Comparison of ENCODE assay signal across 8 cellular contexts in genomic region chrX:132092439-132093065, GRCh38. TPM values are rescaled to one million over a fixed set of nuclear protein-coding genes. Genes with fewer than 3 reads are reported as not detected.
DNase-seq lines count a peak whose midpoint lies in the region; ATAC-seq lines count a peak whose summit lies in the region.

No MANE protein-coding gene starts in this region.

- ATAC-seq in HG02870 (IDR thresholded peaks at IDR 0.05; ENCODE audit: unreplicated experiment) = peak; percentile 91

- DNase-seq in activated gamma-delta T cell treated with Interleukin-2 at 50 U/mL for 16 hours (peak; percentile 39), activated gamma-delta T cell (lab: John Stamatoyannopoulos, UW) (no peak), NCI-H2107 treated with DMSO at 0.1 percent for 48 hours (lab: John Stamatoyannopoulos, UW; ENCODE audit: unreplicated experiment) (peak; percentile 66), dermis blood vessel endothelial cell (peak; percentile 79), lung microvascular endothelial cell (ENCODE audit: low read depth in 2 of 2) (peak; percentile 71 to 76)
- peak; percentile 16 to 24 for DNase-seq in activated CD4-positive, alpha-beta T cell treated with anti-CD3 and anti-CD28 coated beads for 24 hours (ENCODE audit: low read depth in 2 of 2)
- DNase-seq in stimulated activated CD8-positive, alpha-beta memory T cell treated with anti-CD3 and anti-CD28 coated beads, Interleukin-4, amount 100 ng/mL, for 48 hours = peak; percentile 57

RNA-seq across cellular contexts. Expression of gene FRMD7, which starts 35.3 kb away (rescaled TPM):
- not detected in 2 replicates for total RNA-seq in dermis blood vessel endothelial cell
- not detected in 2 replicates for total RNA-seq in lung microvascular endothelial cell
